ENCODE assay signal across 29 cellular contexts in the genomic region with DNA sequence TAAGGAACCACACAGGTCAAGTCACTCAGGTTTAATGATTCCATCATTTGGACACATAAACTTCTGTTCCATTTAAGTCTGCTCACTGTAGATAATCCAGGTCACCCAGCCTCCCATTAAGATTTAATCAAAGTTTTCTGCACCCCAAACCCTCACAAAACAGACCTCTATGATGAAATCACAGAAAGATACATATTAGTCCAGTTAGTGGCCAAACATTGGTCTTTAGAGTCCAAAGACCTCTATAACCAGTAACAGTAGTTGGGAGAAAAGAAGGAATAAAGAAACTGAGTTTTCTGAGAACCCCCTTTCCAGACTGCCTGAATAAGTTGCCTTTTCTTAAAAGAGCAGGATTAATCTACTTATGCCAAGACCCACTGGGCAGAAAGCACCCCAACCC. TPM values are rescaled to one million over a fixed set of nuclear protein-coding genes. Genes with fewer than 3 reads are reported as not detected.
"Had no signal": no experiment of that assay in that cellular context is flagged by ENCODE, and none has a peak within 500 bp of the region (broad histone marks: within the 10 kb centered on the region; RNA-seq: fewer than 3 reads in every experiment).

No MANE protein-coding gene starts in this region.

- H3K27me3 ChIP-seq: colonic mucosa, dorsolateral prefrontal cortex, esophagus muscularis mucosa, uterus had no signal

- H3K27ac ChIP-seq: colonic mucosa, dorsolateral prefrontal cortex, esophagus muscularis mucosa, left ventricle myocardium inferior, parathyroid adenoma, uterus had no signal

- H3K9ac ChIP-seq: parathyroid adenoma had no signal

- H3K4me3 ChIP-seq: colonic mucosa, esophagus muscularis mucosa, left ventricle myocardium inferior, uterus had no signal

- DNase-seq: activated B cell treated with CpG ODN at 0.5 μM for 24 hours; activated CD4-positive, alpha-beta T cell treated with anti-CD3 and anti-CD28 coated beads for 36 hours; activated CD4-positive, alpha-beta T cell treated with anti-CD3 and anti-CD28 coated beads, Interleukin-2, amount 50 U/mL, for 4 hours; activated CD8-positive, alpha-beta memory T cell treated with anti-CD3 and anti-CD28 coated beads, Interleukin-2, amount 50 U/mL, for 48 hours; activated naive CD4-positive, alpha-beta T cell treated with anti-CD3 and anti-CD28 coated beads for 36 hours; activated T-cell treated with anti-CD3 and anti-CD28 coated beads, Interleukin-2, amount 50 U/mL, for 4 hours; colonic mucosa; dorsolateral prefrontal cortex; effector memory CD8-positive, alpha-beta T cell; hippocampal formation; left ventricle myocardium inferior; midbrain; nucleus accumbens; small intestine; stimulated activated CD4-positive, alpha-beta T cell treated with anti-CD3 and anti-CD28 coated beads, Interleukin-2, amount 100 ng/mL, for 24 hours; stimulated activated naive CD8-positive, alpha-beta T cell treated with anti-CD3 and anti-CD28 coated beads, Interleukin-15, amount 100 ng/mL, for 72 hours; T1000; trophoblast cell; uterus had no signal

- H3K36me3 ChIP-seq: uterus had no signal

- ATAC-seq: activated CD4-positive, alpha-beta T cell treated with anti-CD3 and anti-CD28 coated beads for 36 hours; activated T-cell treated with anti-CD3 and anti-CD28 coated beads, Interleukin-2, amount 50 U/mL, for 4 hours; effector memory CD8-positive, alpha-beta T cell; sciatic nerve; stimulated activated effector memory CD8-positive, alpha-beta T cell treated with anti-CD3 and anti-CD28 coated beads, Interleukin-12 subunit alpha, Interleukin-12 subunit beta, amount 100 ng/mL, for 72 hours; stimulated activated naive CD8-positive, alpha-beta T cell treated with anti-CD3 and anti-CD28 coated beads, Interleukin-15, amount 100 ng/mL, for 72 hours had no signal

- H2AFZ ChIP-seq: parathyroid adenoma had no signal

- H3K9me3 ChIP-seq: colonic mucosa, esophagus muscularis mucosa, left ventricle myocardium inferior, uterus had no signal

RNA-seq across cellular contexts. Expression of a gene that starts 12.9 kb away (rescaled TPM):
- total RNA-seq: left ventricle myocardium inferior had no signal

RNA-seq across cellular contexts. Expression of a gene that starts 37.3 kb away (rescaled TPM):
- total RNA-seq: activated B cell treated with CpG ODN at 0.5 μM for 24 hours; activated CD4-positive, alpha-beta T cell treated with anti-CD3 and anti-CD28 coated beads for 36 hours; activated CD8-positive, alpha-beta memory T cell treated with anti-CD3 and anti-CD28 coated beads for 36 hours; activated naive CD4-positive, alpha-beta T cell treated with anti-CD3 and anti-CD28 coated beads for 36 hours; activated T-cell treated with anti-CD3 and anti-CD28 coated beads, Interleukin-2, amount 50 U/mL, for 4 hours; astrocyte; bronchial epithelial cell; esophagus muscularis mucosa; frontal cortex; left ventricle myocardium inferior; sciatic nerve; temporal lobe; uterus had no signal
- polyA plus RNA-seq: adipose tissue had no signal
